ENCODE assay signal across 8 cellular contexts in the genomic region with DNA sequence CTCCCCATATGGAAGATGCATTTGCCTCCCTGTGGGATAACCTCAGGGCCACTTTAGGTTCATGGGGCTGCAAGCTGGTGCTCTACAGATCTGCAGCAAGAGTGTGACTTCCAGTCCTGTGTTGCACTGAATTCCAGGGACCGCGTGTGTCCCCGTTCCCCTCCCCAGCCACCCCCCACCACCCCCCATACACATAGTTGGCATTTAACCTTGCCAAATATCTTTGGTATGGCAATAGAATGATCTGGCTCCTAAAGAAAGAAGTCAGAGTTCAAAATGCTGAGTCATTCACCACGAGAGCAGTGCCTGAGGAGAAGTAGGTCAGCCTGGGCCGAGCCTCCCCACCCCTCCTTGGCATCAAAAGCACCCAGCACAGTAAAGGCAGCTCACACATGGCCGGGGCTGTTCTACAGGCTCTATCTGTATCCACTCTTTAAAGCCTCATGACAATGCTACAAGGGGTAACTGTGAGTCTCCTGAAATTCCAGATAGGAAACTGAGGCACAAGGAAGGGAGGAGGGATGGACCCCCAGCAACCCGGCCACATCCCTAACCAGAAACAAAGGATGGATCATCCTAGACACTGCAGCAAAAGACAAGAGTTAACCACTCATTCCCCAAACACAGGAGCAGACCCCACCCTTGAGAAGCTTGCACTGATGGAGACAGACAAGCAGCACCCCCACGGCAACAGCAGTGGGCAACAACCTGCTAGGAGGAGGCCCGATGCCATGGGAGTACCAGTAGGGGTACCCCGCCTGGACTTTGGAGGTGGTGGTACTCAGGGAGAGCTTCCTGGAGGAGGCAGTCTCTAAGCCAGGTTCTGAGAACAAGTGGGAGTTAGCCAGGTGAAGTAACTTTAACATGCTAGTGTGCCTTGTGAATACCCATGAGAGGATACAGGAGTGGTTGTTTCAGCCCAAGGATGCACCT.
DNase-seq lines count a peak whose midpoint lies in the region; ATAC-seq and TF ChIP-seq lines count a peak whose summit lies in the region.

No MANE protein-coding gene starts in this region.

- TF ChIP-seq CTCF in SK-N-SH (IDR thresholded peaks at IDR 0.05) (no peak), fibroblast of villous mesenchyme (IDR thresholded peaks at IDR 0.05; ENCODE audit: insufficient read depth, low read depth, low read length) (no peak), retinal pigment epithelial cell (conservative IDR thresholded peaks at IDR 0.05; ENCODE audit: low read depth, low read length) (no peak)

- 51% methylated on average over 9 of the region's 10 CpGs for WGBS in SK-N-SH (ENCODE audit: low lambda C conversion rate)

- no peak for TF ChIP-seq EP300 in SK-N-SH (IDR thresholded peaks at IDR 0.05; ENCODE audit: borderline replicate concordance in 1 of 2, low read depth in 1 of 2, low read length in 1 of 2)

- ATAC-seq in GM21423 (IDR thresholded peaks at IDR 0.05; ENCODE audit: unreplicated experiment), result no peak

- H3K9me2 ChIP-seq in SK-N-SH, result no peaks in the 10 kb centered on the region

- H4K20me1 ChIP-seq in SK-N-SH (ENCODE audit: insufficient read depth), result no peaks in the 10 kb centered on the region

- no peaks in the 10 kb centered on the region for H3F3A ChIP-seq in SK-N-SH (replicated peaks; ENCODE audit: insufficient read depth)

- no peaks in the 10 kb centered on the region for H3K36me3 ChIP-seq in SK-N-SH (replicated peaks in 1 of 2; ENCODE audit: control insufficient read depth in 1 of 2, insufficient read depth in 2 of 2, low read length in 1 of 2)

- H3K27ac ChIP-seq in SK-N-SH (ENCODE audit: low read depth in 2 of 2, low read length in 1 of 2), result no peak overlapping the region

- H3K9me3 ChIP-seq in SK-N-SH, result no peaks in the 10 kb centered on the region

- no peak for TF ChIP-seq RAD21 in SK-N-SH (IDR thresholded peaks at IDR 0.05; ENCODE audit: low read length)

- no peak overlapping the region for H3K4me2 ChIP-seq in SK-N-SH

- H3K4me3 ChIP-seq in SK-N-SH (ENCODE audit: low read depth in 2 of 2, low read length in 1 of 2) (no peak overlapping the region), fibroblast of villous mesenchyme (ENCODE audit: low read depth, low read length) (no peak overlapping the region), retinal pigment epithelial cell (ENCODE audit: low read length) (no peak overlapping the region)

- CTCF ChIA-PET in SK-N-SH (lab: Yijun Ruan, JAX), result interaction anchor here (0.5 to 1.3 kb wide), 2 partner anchors 9 to 10 kb away, joined by 3 to 4 read pairs; no protein-coding TSS in a partner anchor

- peaks cover 5 to 7% of the 10 kb centered on the region in 2 experiments; a peak in 1 of 4 replicates for H3K4me1 ChIP-seq in SK-N-SH (ENCODE audit: control insufficient read depth in 1 of 2, insufficient read depth in 2 of 2, low read depth in 1 of 2, low read length in 1 of 2)

- H2AFZ ChIP-seq in SK-N-SH (ENCODE audit: low read depth), result no peak overlapping the region

- H3K27me3 ChIP-seq in SK-N-SH (ENCODE audit: insufficient read depth), result no peaks in the 10 kb centered on the region; the same call in 1 of the 2 replicates

- no peaks in the 10 kb centered on the region for H3K79me2 ChIP-seq in SK-N-SH (ENCODE audit: insufficient read depth)

- POLR2A ChIA-PET in SK-N-SH (lab: Yijun Ruan, JAX), result interaction anchor here (1.6 kb wide), 1 partner anchor 9 kb away, joined by 3 read pairs; no protein-coding TSS in a partner anchor

- DNase-seq in GDM1 (lab: John Stamatoyannopoulos, UW) (peak; percentile 13), SK-N-SH (no peak), fibroblast of villous mesenchyme (ENCODE audit: low read depth) (peak; percentile 80), retinal pigment epithelial cell (ENCODE audit: low read depth) (peak; percentile 69), NCI-H345 treated with DMSO at 0.1 percent for 48 hours (lab: John Stamatoyannopoulos, UW; ENCODE audit: unreplicated experiment) (no peak), HuH-7 (ENCODE audit: low spot score) (no peak), activated gamma-delta T cell treated with Interleukin-2 at 50 U/mL for 16 hours (no peak)

- no peak overlapping the region for H3K9ac ChIP-seq in SK-N-SH

TF ChIP-seq in SK-N-SH, 30 proteins besides CTCF, POLR2A, EP300 and RAD21:
- no peak for TF ChIP-seq YY1 (IDR thresholded peaks at IDR 0.05; ENCODE audit: low read depth)
- no peak for TF ChIP-seq TAF1 (IDR thresholded peaks at IDR 0.05; ENCODE audit: borderline replicate concordance, low read depth, low read length)
- TF ChIP-seq, protein P1, sequence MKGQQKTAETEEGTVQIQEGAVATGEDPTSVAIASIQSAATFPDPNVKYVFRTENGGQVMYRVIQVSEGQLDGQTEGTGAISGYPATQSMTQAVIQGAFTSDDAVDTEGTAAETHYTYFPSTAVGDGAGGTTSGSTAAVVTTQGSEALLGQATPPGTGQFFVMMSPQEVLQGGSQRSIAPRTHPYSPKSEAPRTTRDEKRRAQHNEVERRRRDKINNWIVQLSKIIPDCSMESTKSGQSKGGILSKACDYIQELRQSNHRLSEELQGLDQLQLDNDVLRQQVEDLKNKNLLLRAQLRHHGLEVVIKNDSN (IDR thresholded peaks at IDR 0.05; ENCODE audit: borderline replicate concordance, low read depth), result no peak
- TF ChIP-seq FOSL2 (IDR thresholded peaks at IDR 0.05; ENCODE audit: borderline replicate concordance, low read depth), result peak; percentile 37; the same call in 1 of the 2 replicates
- TF ChIP-seq NFIC (IDR thresholded peaks at IDR 0.05; ENCODE audit: borderline replicate concordance), result peak; percentile 23; the same call in 1 of the 2 replicates

Comparison
In these comparisons a context has a peak if more than half of its experiments do, and no peak if none do; other contexts are left out.
1. DNase-seq: peak in GDM1 (single experiment), fibroblast of villous mesenchyme (single experiment) and retinal pigment epithelial cell (single experiment); none in SK-N-SH (single experiment), NCI-H345 treated with DMSO at 0.1 percent for 48 hours (single experiment), HuH-7 (single experiment) and activated gamma-delta T cell treated with Interleukin-2 at 50 U/mL for 16 hours (single experiment).